ENCODE assay signal across 7 cellular contexts in genomic region chr7:17939111-17939669, GRCh38. TPM values are rescaled to one million over a fixed set of nuclear protein-coding genes. Genes with fewer than 3 reads are reported as not detected.
DNase-seq lines count a peak whose midpoint lies in the region; ATAC-seq, FAIRE-seq and TF ChIP-seq lines count a peak whose summit lies in the region.

No MANE protein-coding gene starts in this region.

- peak overlapping the region; percentile 90 to 91 for H3K27ac ChIP-seq in kidney (ENCODE audit: low read depth in 2 of 2, low read length in 2 of 2)
- H3K27ac ChIP-seq in stomach: peak overlapping the region; percentile 85 to 98 (median 97)

- no peak for TF ChIP-seq CTCF in GM12865 (IDR thresholded peaks at IDR 0.05; ENCODE audit: insufficient read depth, low read depth, low read length, missing control alignments)
- TF ChIP-seq CTCF in astrocyte of the spinal cord (IDR thresholded peaks at IDR 0.05; ENCODE audit: low read depth, low read length): no peak
- no peak for TF ChIP-seq CTCF in kidney (IDR thresholded peaks at IDR 0.05; ENCODE audit: borderline replicate concordance, extremely low read depth, insufficient read depth)
- TF ChIP-seq CTCF in stomach (IDR thresholded peaks at IDR 0.05): no peak

- H3K9ac ChIP-seq in kidney (ENCODE audit: low read length in 2 of 2): peak overlapping the region; percentile 83 to 96

- no peak for TF ChIP-seq POLR2A in stomach (IDR thresholded peaks at IDR 0.05)

- DNase-seq in GM12865 (ENCODE audit: low read depth): peak; percentile 10
- peak; percentile 31 for DNase-seq in NCI-H226
- DNase-seq in astrocyte of the spinal cord (ENCODE audit: low read depth, low spot score): peak; percentile 47
- DNase-seq in kidney: no peak
- no peak for DNase-seq in stomach

- no peaks in the 10 kb centered on the region for H3K27me3 ChIP-seq in stomach

- peaks cover 5 to 9% of the 10 kb centered on the region in 2 donors for H3K4me1 ChIP-seq in kidney (ENCODE audit: control insufficient read depth in 1 of 2, insufficient read depth in 1 of 2, low read depth in 1 of 2, low read length in 2 of 2)
- H3K4me1 ChIP-seq in stomach: peaks cover 17 to 56% (median 39%) of the 10 kb centered on the region in 4 donors

- ATAC-seq in GM18870 (IDR thresholded peaks at IDR 0.05; ENCODE audit: unreplicated experiment) (no peak), HG03342 (IDR thresholded peaks at IDR 0.05; ENCODE audit: unreplicated experiment) (no peak)

- FAIRE-seq in kidney (lab: Jason Lieb, UNC): no peak

- no peaks in the 10 kb centered on the region for H3K36me3 ChIP-seq in kidney (ENCODE audit: control insufficient read depth in 1 of 2, insufficient read depth in 2 of 2, low read length in 2 of 2)
- H3K36me3 ChIP-seq in stomach: no peaks in the 10 kb centered on the region

- intact Hi-C loops in kidney (cut with DNase I): no loop called here
- intact Hi-C loops in stomach (cut with DNase I; ENCODE audit: low total_unique reads): no loop called here

- in situ Hi-C loops in astrocyte of the spinal cord (cut with HindIII; ENCODE audit: low sequenced_read_pairs): no loop called here

- WGBS in stomach, 5 donors: 2 to 8% (median 5%) methylated on average over 9 of the region's 9 CpGs

- H3K4me3 ChIP-seq in GM12865 (ENCODE audit: low read depth, low read length) (peak overlapping the region; percentile 91), astrocyte of the spinal cord (ENCODE audit: low read depth, low read length) (peak overlapping the region; percentile 91), kidney (ENCODE audit: low read length in 2 of 2) (peak overlapping the region; percentile 94 to 99), stomach (peak overlapping the region; percentile 58 to 87 (median 82))

- H3K9me3 ChIP-seq in kidney (ENCODE audit: control insufficient read depth in 1 of 2, low read length in 2 of 2) (no peaks in the 10 kb centered on the region), stomach (no peaks in the 10 kb centered on the region)

- no peak for TF ChIP-seq EP300 in stomach (IDR thresholded peaks at IDR 0.05)

RNA-seq across cellular contexts. Expression of gene SNX13, which starts 1.1 kb away (rescaled TPM):
- total RNA-seq in kidney (57.0 TPM), stomach (100 to 1,000 TPM in 2 of 5 donors, 10 to 100 TPM in 3; 26.8 to 115 (median 43.7) TPM)
- polyA plus RNA-seq in kidney (ENCODE audit: insufficient read depth, low read depth, low replicate concordance) (9.9 TPM), stomach (1 to 10 TPM; 6.0 to 7.2 (median 6.8) TPM)

Comparison
In these comparisons a context has a peak if more than half of its experiments do, and no peak if none do; other contexts are left out.
1. DNase-seq: peak in GM12865 (single experiment), NCI-H226 (single experiment) and astrocyte of the spinal cord (single experiment); none in kidney (single experiment) and stomach (single experiment).
2. Peak in every context shown above with its lines, with median percentiles within 50 percentile points of each other: H3K4me3 ChIP-seq.